16 cellular contexts compared by ENCODE assay signal in genomic region chr6:163331245-163331644, GRCh38.
DNase-seq lines count a peak whose midpoint lies in the region; ATAC-seq, FAIRE-seq and TF ChIP-seq lines count a peak whose summit lies in the region.
"Had no signal": no experiment of that assay in that cellular context is flagged by ENCODE, and none has a peak within 500 bp of the region (broad histone marks: within the 10 kb centered on the region; RNA-seq: fewer than 3 reads in every experiment).

No MANE protein-coding gene starts in this region.

- TF ChIP-seq EP300 in HepG2 (IDR thresholded peaks at IDR 0.05; ENCODE audit: low read depth in 2 of 2, low read length in 2 of 2): no peak
- TF ChIP-seq EP300 in HepG2 (CRISPR knock-in tag; IDR thresholded peaks at IDR 0.05; ENCODE audit: borderline replicate concordance): no peak

- TF ChIP-seq POLR2A in HepG2 (IDR thresholded peaks at IDR 0.05; ENCODE audit: insufficient read depth in 1 of 2, low read depth in 2 of 2, low read length in 2 of 2) (no peak), right lobe of liver (IDR thresholded peaks at IDR 0.05) (no peak), gastrocnemius medialis (IDR thresholded peaks at IDR 0.05) (no peak)

- H3K14ac ChIP-seq in mesenchymal stem cell (ENCODE audit: low read length in 2 of 2): no peak overlapping the region

- in situ Hi-C loops in HepG2 (cut with HindIII; ENCODE audit: extremely low pct_ligation_motif_present, low pct_unique_long_range_greater_than_20kb) (no loop called here), gastrocnemius medialis (cut with MboI; ENCODE audit: low sequenced_read_pairs in 4 of 4) (no loop called here)

- POLR2A ChIA-PET in HepG2 (lab: Yijun Ruan, JAX): no interaction called here

- H3K36me3 ChIP-seq in HepG2 (replicated peaks in 1 of 2; ENCODE audit: control insufficient read depth in 1 of 2, insufficient read depth in 2 of 2, low read length in 2 of 2): no peaks in the 10 kb centered on the region
- H3K36me3 ChIP-seq in right lobe of liver: no peaks in the 10 kb centered on the region
- no peaks in the 10 kb centered on the region for H3K36me3 ChIP-seq in mesenchymal stem cell (ENCODE audit: control insufficient read depth in 1 of 2, insufficient read depth in 2 of 2, low read depth in 1 of 2, low read length in 2 of 2)
- H3K36me3 ChIP-seq in gastrocnemius medialis: no peaks in the 10 kb centered on the region
- H3K36me3 ChIP-seq: BLaER1 had no signal

- H3K4ac ChIP-seq in mesenchymal stem cell (ENCODE audit: low read depth in 1 of 2, low read length in 2 of 2): no peak overlapping the region

- no peak overlapping the region for H4K91ac ChIP-seq in mesenchymal stem cell (ENCODE audit: low read length)

- H2AFZ ChIP-seq in HepG2 (ENCODE audit: low read length): no peak overlapping the region
- H2AFZ ChIP-seq in mesenchymal stem cell (ENCODE audit: low read depth, low read length): no peak overlapping the region

- H2BK15ac ChIP-seq in mesenchymal stem cell (ENCODE audit: low read depth, poor library complexity, severe bottlenecking): no peak overlapping the region

- H3K9me3 ChIP-seq in HepG2 (ENCODE audit: low read length): peaks cover 7% of the 10 kb centered on the region; the same call in 1 of the 2 replicates
- no peaks in the 10 kb centered on the region for H3K9me3 ChIP-seq in right lobe of liver
- H3K9me3 ChIP-seq in mesenchymal stem cell (ENCODE audit: control insufficient read depth, low read length): no peaks in the 10 kb centered on the region
- no peaks in the 10 kb centered on the region for H3K9me3 ChIP-seq in gastrocnemius medialis
- H3K9me3 ChIP-seq: BLaER1 had no signal

- H3K18ac ChIP-seq in mesenchymal stem cell (ENCODE audit: low read depth in 1 of 2, low read length in 2 of 2): no peak overlapping the region

- FAIRE-seq in HepG2 (lab: Jason Lieb, UNC): no peak
- FAIRE-seq: GM19239 had no signal

- H3K4me2 ChIP-seq in HepG2 (ENCODE audit: low read depth, low read length): no peak overlapping the region
- H3K4me2 ChIP-seq in mesenchymal stem cell (ENCODE audit: low read length, poor library complexity, severe bottlenecking): no peak overlapping the region

- CTCF ChIA-PET in HepG2 (lab: Yijun Ruan, JAX; ENCODE audit: low intra/inter-chr PET ratio, low total read pairs): no interaction called here

- ATAC-seq in HepG2 (no peak), right lobe of liver (no peak), gastrocnemius medialis (no peak)
- ATAC-seq: HCT116 had no signal

- BruUV-seq in HepG2 (replicated peaks; lab: Mats Ljungman, UMichigan): no TSS peak

- no peak overlapping the region for H3K27ac ChIP-seq in HepG2 (ENCODE audit: extremely low read length, insufficient read depth, low read length)
- no peak overlapping the region for H3K27ac ChIP-seq in right lobe of liver
- H3K27ac ChIP-seq in dorsolateral prefrontal cortex: peak overlapping the region; percentile 15 to 100 (median 93)
- no peak overlapping the region for H3K27ac ChIP-seq in mesenchymal stem cell (ENCODE audit: low read length, poor library complexity, severe bottlenecking)
- H3K27ac ChIP-seq in gastrocnemius medialis: no peak overlapping the region
- H3K27ac ChIP-seq: BLaER1 had no signal

- H4K8ac ChIP-seq in mesenchymal stem cell (ENCODE audit: low read length): peak overlapping the region; percentile 27

- WGBS in HepG2 (ENCODE audit: low lambda C conversion rate): 57% methylated on average over 9 of the region's 9 CpGs
- 100% methylated on average over 1 of the region's 9 CpGs for WGBS in right lobe of liver (ENCODE audit: insufficient coverage, low coverage, low lambda C conversion rate, missing lambda C conversion rate)
- WGBS in mesenchymal stem cell: 96% methylated on average over 9 of the region's 9 CpGs

- no peak overlapping the region for H3K4me3 ChIP-seq in HepG2 (replicated peaks in 1 of 3; ENCODE audit: insufficient read depth in 1 of 3, low read depth in 2 of 3, low read length in 3 of 3)
- H3K4me3 ChIP-seq in right lobe of liver: no peak overlapping the region
- no peak overlapping the region for H3K4me3 ChIP-seq in dorsolateral prefrontal cortex
- no peak overlapping the region for H3K4me3 ChIP-seq in mesenchymal stem cell (ENCODE audit: insufficient read depth in 1 of 2, low read depth in 1 of 2, low read length in 2 of 2)
- no peak overlapping the region for H3K4me3 ChIP-seq in gastrocnemius medialis
- H3K4me3 ChIP-seq: BLaER1 had no signal

- peaks cover 0 to 18% of the 10 kb centered on the region in 2 experiments; a peak in 1 of 5 replicates for H3K27me3 ChIP-seq in HepG2 (ENCODE audit: control insufficient read depth in 1 of 2, insufficient read depth in 2 of 2, low read length in 2 of 2)
- H3K27me3 ChIP-seq in right lobe of liver: no peaks in the 10 kb centered on the region
- H3K27me3 ChIP-seq in dorsolateral prefrontal cortex: no peaks in the 10 kb centered on the region
- no peaks in the 10 kb centered on the region for H3K27me3 ChIP-seq in mesenchymal stem cell (ENCODE audit: control insufficient read depth in 1 of 2, insufficient read depth in 1 of 2, low read length in 2 of 2)
- H3K27me3 ChIP-seq in gastrocnemius medialis: no peaks in the 10 kb centered on the region
- H3K27me3 ChIP-seq: BLaER1 had no signal

- H3K79me1 ChIP-seq in mesenchymal stem cell (replicated peaks; ENCODE audit: low read length, poor library complexity, severe bottlenecking): no peaks in the 10 kb centered on the region

- H2BK120ac ChIP-seq in mesenchymal stem cell (ENCODE audit: low read depth, low read length): no peak overlapping the region

- H2BK5ac ChIP-seq in mesenchymal stem cell (ENCODE audit: low read depth, low read length, poor library complexity, severe bottlenecking): no peak overlapping the region

- TF ChIP-seq RAD21 in HepG2 (CRISPR knock-in tag; IDR thresholded peaks at IDR 0.05): no peak

- H2BK12ac ChIP-seq in mesenchymal stem cell (ENCODE audit: low read length in 2 of 2): no peak overlapping the region

- no peaks in the 10 kb centered on the region for H3K79me2 ChIP-seq in HepG2 (ENCODE audit: insufficient read depth, low read length)

- no peaks in the 10 kb centered on the region for H4K20me1 ChIP-seq in HepG2 (ENCODE audit: insufficient read depth, low read length)
- H4K20me1 ChIP-seq: BLaER1 had no signal

- H3K9ac ChIP-seq in HepG2 (ENCODE audit: insufficient read depth, low read depth, low read length) (no peak overlapping the region), mesenchymal stem cell (ENCODE audit: low read length) (no peak overlapping the region)
- H3K9ac ChIP-seq: BLaER1 had no signal

- H3K4me1 ChIP-seq in HepG2 (ENCODE audit: insufficient read depth, low read length): no peaks in the 10 kb centered on the region
- no peaks in the 10 kb centered on the region for H3K4me1 ChIP-seq in right lobe of liver
- H3K4me1 ChIP-seq in mesenchymal stem cell (ENCODE audit: control insufficient read depth, insufficient read depth, low read depth, low read length): peaks cover 17% of the 10 kb centered on the region
- H3K4me1 ChIP-seq in gastrocnemius medialis: peaks cover 35 to 42% of the 10 kb centered on the region in 2 donors

- no peak overlapping the region for H3K23ac ChIP-seq in mesenchymal stem cell (ENCODE audit: low read length in 2 of 2)

- TF ChIP-seq CTCF in HepG2 (CRISPR knock-in tag; IDR thresholded peaks at IDR 0.05) (no peak), right lobe of liver (IDR thresholded peaks at IDR 0.05) (no peak), dorsolateral prefrontal cortex (IDR thresholded peaks at IDR 0.05 in 54 of 56, conservative IDR thresholded peaks at IDR 0.05 in 2 of 56; ENCODE audit: low read depth in 1 of 56, partially characterized antibody in 56 of 56) (no peak), gastrocnemius medialis (IDR thresholded peaks at IDR 0.05 in 4 of 5, conservative IDR thresholded peaks at IDR 0.05 in 1 of 5) (no peak)

- no peak for DNase-seq in HepG2 (ENCODE audit: low spot score)
- no peak for DNase-seq in right lobe of liver
- peak in 3 of 10 donors; percentile 22 to 26 (median 24) for DNase-seq in dorsolateral prefrontal cortex
- DNase-seq in mesenchymal stem cell: no peak
- no peak for DNase-seq in occipital lobe (lab: John Stamatoyannopoulos, UW)
- no peak for DNase-seq in gastrocnemius medialis
- no peak for DNase-seq in NOMO-1 (lab: John Stamatoyannopoulos, UW; ENCODE audit: unreplicated experiment in 2 of 2)
- DNase-seq in activated naive CD4-positive, alpha-beta T cell (lab: John Stamatoyannopoulos, UW): no peak
- DNase-seq: 8988T; AML-193; CD8-positive, alpha-beta memory T cell; DMS53; GF-D8 had no signal

- H2AK5ac ChIP-seq in mesenchymal stem cell (ENCODE audit: low read length, severe bottlenecking): no peak overlapping the region

- intact Hi-C loops in HepG2 (cut with micrococcal nuclease; ENCODE audit: unreplicated experiment) (no loop called here), right lobe of liver (cut with DNase I) (no loop called here), dorsolateral prefrontal cortex (cut with DNase I) (no loop called here), gastrocnemius medialis (cut with DNase I; ENCODE audit: low total_unique reads) (loop anchor here (10.0 kb wide), 1 partner anchor 384 kb away; no protein-coding TSS in a partner anchor)

TF ChIP-seq in HepG2, 621 proteins besides CTCF, POLR2A, EP300 and RAD21:
- TF ChIP-seq KDM1A (CRISPR knock-in tag; IDR thresholded peaks at IDR 0.05): no peak
- TF ChIP-seq ZNF383 (CRISPR knock-in tag; IDR thresholded peaks at IDR 0.05; ENCODE audit: borderline replicate concordance): no peak
- peak; percentile 63; the same call in 1 of the 2 replicates for TF ChIP-seq ZNF263 (CRISPR knock-in tag; IDR thresholded peaks at IDR 0.05)
- TF ChIP-seq HMGXB4 (CRISPR knock-in tag; IDR thresholded peaks at IDR 0.05; ENCODE audit: borderline replicate concordance in 1 of 2, low read depth in 1 of 2): no peak
TF ChIP-seq in HepG2: peak in this region for 1.

Comparison
In these comparisons a context has a peak if more than half of its experiments do, and no peak if none do; other contexts are left out.
1. H3K27ac ChIP-seq: peak in dorsolateral prefrontal cortex (59 of 59); none in HepG2 (single experiment), right lobe of liver (0 of 3), mesenchymal stem cell (single experiment) and gastrocnemius medialis (0 of 4).